ENCODE assay signal across 27 cellular contexts in the genomic region with DNA sequence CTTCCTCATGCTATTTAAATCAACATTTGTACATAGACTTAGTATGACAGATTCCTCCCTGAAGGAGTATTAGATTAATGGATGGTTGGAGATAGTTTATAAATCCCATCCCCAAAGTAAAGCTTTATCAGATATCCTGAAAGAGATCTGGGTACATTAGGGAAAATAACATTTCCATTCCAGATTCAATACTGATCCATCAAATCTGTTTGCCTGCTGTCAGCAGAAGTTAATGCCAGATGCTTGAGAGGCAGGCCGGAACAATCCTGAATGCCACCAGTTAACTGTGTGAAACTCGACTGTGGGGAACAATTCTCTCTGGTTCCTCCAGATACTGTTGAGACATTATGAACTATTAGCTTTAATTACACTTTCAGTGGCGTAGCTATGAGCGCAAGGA.
DNase-seq lines count a peak whose midpoint lies in the region; ATAC-seq, FAIRE-seq and TF ChIP-seq lines count a peak whose summit lies in the region.
"Had no signal": no experiment of that assay in that cellular context is flagged by ENCODE, and none has a peak within 500 bp of the region (broad histone marks: within the 10 kb centered on the region; RNA-seq: fewer than 3 reads in every experiment).

No MANE protein-coding gene starts in this region.

- no peak overlapping the region for H2BK120ac ChIP-seq in mesenchymal stem cell (ENCODE audit: low read depth, low read length)

- H3K27ac ChIP-seq in ACC112 (ENCODE audit: low read depth, low read length) (no peak overlapping the region), mesenchymal stem cell (ENCODE audit: low read length, poor library complexity, severe bottlenecking) (no peak overlapping the region), A673 (ENCODE audit: low read depth, low read length, poor library complexity, severe bottlenecking) (no peak overlapping the region), testis (no peak overlapping the region)
- H3K27ac ChIP-seq: GM23248, SJSA1 had no signal

- peak overlapping the region; percentile 36 for H3K9ac ChIP-seq in mesenchymal stem cell (ENCODE audit: low read length)
- H3K9ac ChIP-seq: GM23248 had no signal

- TF ChIP-seq CTCF in D721Med (IDR thresholded peaks at IDR 0.05; ENCODE audit: insufficient read depth, missing control alignments) (no peak), A673 (conservative IDR thresholded peaks at IDR 0.05; ENCODE audit: low read depth, low read length) (no peak), testis (IDR thresholded peaks at IDR 0.05) (no peak)

- ATAC-seq in SK-N-SH treated with all-trans-retinoic acid at 6 μM for 48 hours = peak; percentile 31; the same call in 1 of the 3 replicates
- ATAC-seq in GM19452 (IDR thresholded peaks at IDR 0.05; ENCODE audit: unreplicated experiment) = no peak
- no peak for ATAC-seq in GM18870 (IDR thresholded peaks at IDR 0.05; ENCODE audit: unreplicated experiment)
- ATAC-seq: HepG2, K562 had no signal

- no peak overlapping the region for H2BK5ac ChIP-seq in mesenchymal stem cell (ENCODE audit: low read depth, low read length, poor library complexity, severe bottlenecking)

- no peak overlapping the region for H3K4me2 ChIP-seq in mesenchymal stem cell (ENCODE audit: low read length, poor library complexity, severe bottlenecking)

- DNase-seq in D721Med (ENCODE audit: insufficient read length, low spot score) (no peak), mesenchymal stem cell (no peak), A673 (ENCODE audit: low spot score) (no peak), testis (no peak)
- DNase-seq: CD8-positive, alpha-beta memory T cell; GM23248; HFFc6; Kasumi-1; NCI-H1092 treated with DMSO at 0.1 percent for 48 hours; NCI-H1436; NCI-H187; NCI-H2081 treated with DMSO at 0.1 percent for 48 hours; NCI-H2171; NCI-H226; NCI-H510A; NCI-H748 treated with DMSO at 0.1 percent for 48 hours; Right ventricle myocardium superior; RPMI8226 had no signal

- no peaks in the 10 kb centered on the region for H3K79me2 ChIP-seq in ACC112 (ENCODE audit: control insufficient read depth, insufficient read depth, low read length, unreplicated experiment)

- H2AFZ ChIP-seq in ACC112 (ENCODE audit: low read length, unreplicated experiment) (peak overlapping the region; percentile 53), mesenchymal stem cell (ENCODE audit: low read depth, low read length) (no peak overlapping the region)
- H2AFZ ChIP-seq: GM23248 had no signal

- H4K8ac ChIP-seq in mesenchymal stem cell (ENCODE audit: low read length) = no peak overlapping the region

- CTCF ChIA-PET in A673 (lab: Charles Lee) = no interaction called here

- H3K36me3 ChIP-seq in ACC112 (ENCODE audit: insufficient read depth, low read length) = no peaks in the 10 kb centered on the region
- H3K36me3 ChIP-seq in mesenchymal stem cell (ENCODE audit: control insufficient read depth in 1 of 2, insufficient read depth in 2 of 2, low read depth in 1 of 2, low read length in 2 of 2) = no peaks in the 10 kb centered on the region
- no peaks in the 10 kb centered on the region for H3K36me3 ChIP-seq in A673 (ENCODE audit: insufficient read depth, low read length, poor library complexity, severe bottlenecking)
- no peaks in the 10 kb centered on the region for H3K36me3 ChIP-seq in testis (ENCODE audit: low read depth, missing control alignments)
- H3K36me3 ChIP-seq: HAP-1, SJSA1 had no signal

- WGBS in mesenchymal stem cell = 83% methylated on average over 4 of the region's 4 CpGs
- 75 to 80% methylated on average over 4 of the region's 4 CpGs for WGBS in testis, 2 donors

- H3K27me3 ChIP-seq in ACC112 (ENCODE audit: insufficient read depth, low read length) (no peaks in the 10 kb centered on the region), mesenchymal stem cell (ENCODE audit: control insufficient read depth in 1 of 2, insufficient read depth in 1 of 2, low read length in 2 of 2) (no peaks in the 10 kb centered on the region), A673 (replicated peaks; ENCODE audit: insufficient read depth, low read depth, low read length, poor library complexity) (no peaks in the 10 kb centered on the region), testis (no peaks in the 10 kb centered on the region)
- H3K27me3 ChIP-seq: SJSA1 had no signal

- H2BK12ac ChIP-seq in mesenchymal stem cell (ENCODE audit: low read length in 2 of 2) = no peak overlapping the region

- H3K23ac ChIP-seq in mesenchymal stem cell (ENCODE audit: low read length in 2 of 2) = no peak overlapping the region

- H2BK15ac ChIP-seq in mesenchymal stem cell (ENCODE audit: low read depth, poor library complexity, severe bottlenecking) = no peak overlapping the region

- intact Hi-C loops in A673 (cut with micrococcal nuclease; ENCODE audit: unreplicated experiment) = loop anchor here (5.0 kb wide), 1 partner anchor 1105 kb away; no protein-coding TSS in a partner anchor
- intact Hi-C loops in testis (cut with DNase I; ENCODE audit: low total_unique reads) = no loop called here

- H4K91ac ChIP-seq in mesenchymal stem cell (ENCODE audit: low read length) = no peak overlapping the region

- no peaks in the 10 kb centered on the region for H3K9me3 ChIP-seq in mesenchymal stem cell (ENCODE audit: control insufficient read depth, low read length)
- H3K9me3 ChIP-seq in A673 (ENCODE audit: low read depth, low read length, poor library complexity, severe bottlenecking) = no peaks in the 10 kb centered on the region
- H3K9me3 ChIP-seq in testis = no peaks in the 10 kb centered on the region
- H3K9me3 ChIP-seq: HAP-1 had no signal

- H3K14ac ChIP-seq in mesenchymal stem cell (ENCODE audit: low read length in 2 of 2) = no peak overlapping the region

- no peak overlapping the region for H3K4me3 ChIP-seq in ACC112 (ENCODE audit: low read depth, low read length)
- H3K4me3 ChIP-seq in mesenchymal stem cell (ENCODE audit: insufficient read depth in 1 of 2, low read depth in 1 of 2, low read length in 2 of 2) = no peak overlapping the region
- H3K4me3 ChIP-seq in A673 (ENCODE audit: low read depth, low read length, poor library complexity, severe bottlenecking) = no peak overlapping the region
- H3K4me3 ChIP-seq in testis = no peak overlapping the region
- H3K4me3 ChIP-seq: GM23248, HAP-1, K562, SJSA1 had no signal

- H3K79me1 ChIP-seq in mesenchymal stem cell (replicated peaks; ENCODE audit: low read length, poor library complexity, severe bottlenecking) = no peaks in the 10 kb centered on the region

- no TSS peak for BruUV-seq in A673 (replicated peaks; lab: Mats Ljungman, UMichigan)

- POLR2A ChIA-PET in A673 (lab: Charles Lee; ENCODE audit: low non-redundant PET) = no interaction called here

- H3K4me1 ChIP-seq in ACC112 (ENCODE audit: control insufficient read depth, insufficient read depth, low read length, unreplicated experiment) (no peaks in the 10 kb centered on the region), mesenchymal stem cell (ENCODE audit: control insufficient read depth, insufficient read depth, low read depth, low read length) (no peaks in the 10 kb centered on the region), A673 (ENCODE audit: insufficient read depth, low read length, poor library complexity, severe bottlenecking) (no peaks in the 10 kb centered on the region), testis (no peaks in the 10 kb centered on the region)
- H3K4me1 ChIP-seq: HAP-1, SJSA1 had no signal

- no peak for TF ChIP-seq POLR2A in testis (IDR thresholded peaks at IDR 0.05)

- no peak overlapping the region for H2AK5ac ChIP-seq in mesenchymal stem cell (ENCODE audit: low read length, severe bottlenecking)

- H3K18ac ChIP-seq in mesenchymal stem cell (ENCODE audit: low read depth in 1 of 2, low read length in 2 of 2) = no peak overlapping the region

- FAIRE-seq in D721Med (lab: Jason Lieb, UNC) = peak; percentile 77
- FAIRE-seq: A204.1, HepG2, K562 had no signal

- no peak overlapping the region for H3K4ac ChIP-seq in mesenchymal stem cell (ENCODE audit: low read depth in 1 of 2, low read length in 2 of 2)

TF ChIP-seq in SK-N-SH treated with all-trans-retinoic acid at 6 μM for 48 hours, 23 proteins besides CTCF, POLR2A, EP300 and RAD21 (continues in another document):
- TF ChIP-seq, protein P1, sequence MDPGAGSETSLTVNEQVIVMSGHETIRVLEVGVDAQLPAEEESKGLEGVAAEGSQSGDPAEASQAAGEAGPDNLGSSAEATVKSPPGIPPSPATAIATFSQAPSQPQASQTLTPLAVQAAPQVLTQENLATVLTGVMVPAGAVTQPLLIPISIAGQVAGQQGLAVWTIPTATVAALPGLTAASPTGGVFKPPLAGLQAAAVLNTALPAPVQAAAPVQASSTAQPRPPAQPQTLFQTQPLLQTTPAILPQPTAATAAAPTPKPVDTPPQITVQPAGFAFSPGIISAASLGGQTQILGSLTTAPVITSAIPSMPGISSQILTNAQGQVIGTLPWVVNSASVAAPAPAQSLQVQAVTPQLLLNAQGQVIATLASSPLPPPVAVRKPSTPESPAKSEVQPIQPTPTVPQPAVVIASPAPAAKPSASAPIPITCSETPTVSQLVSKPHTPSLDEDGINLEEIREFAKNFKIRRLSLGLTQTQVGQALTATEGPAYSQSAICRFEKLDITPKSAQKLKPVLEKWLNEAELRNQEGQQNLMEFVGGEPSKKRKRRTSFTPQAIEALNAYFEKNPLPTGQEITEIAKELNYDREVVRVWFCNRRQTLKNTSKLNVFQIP (CRISPR knock-in tag; IDR thresholded peaks at IDR 0.05; ENCODE audit: borderline replicate concordance, low read depth) = no peak
- TF ChIP-seq, protein P2, sequence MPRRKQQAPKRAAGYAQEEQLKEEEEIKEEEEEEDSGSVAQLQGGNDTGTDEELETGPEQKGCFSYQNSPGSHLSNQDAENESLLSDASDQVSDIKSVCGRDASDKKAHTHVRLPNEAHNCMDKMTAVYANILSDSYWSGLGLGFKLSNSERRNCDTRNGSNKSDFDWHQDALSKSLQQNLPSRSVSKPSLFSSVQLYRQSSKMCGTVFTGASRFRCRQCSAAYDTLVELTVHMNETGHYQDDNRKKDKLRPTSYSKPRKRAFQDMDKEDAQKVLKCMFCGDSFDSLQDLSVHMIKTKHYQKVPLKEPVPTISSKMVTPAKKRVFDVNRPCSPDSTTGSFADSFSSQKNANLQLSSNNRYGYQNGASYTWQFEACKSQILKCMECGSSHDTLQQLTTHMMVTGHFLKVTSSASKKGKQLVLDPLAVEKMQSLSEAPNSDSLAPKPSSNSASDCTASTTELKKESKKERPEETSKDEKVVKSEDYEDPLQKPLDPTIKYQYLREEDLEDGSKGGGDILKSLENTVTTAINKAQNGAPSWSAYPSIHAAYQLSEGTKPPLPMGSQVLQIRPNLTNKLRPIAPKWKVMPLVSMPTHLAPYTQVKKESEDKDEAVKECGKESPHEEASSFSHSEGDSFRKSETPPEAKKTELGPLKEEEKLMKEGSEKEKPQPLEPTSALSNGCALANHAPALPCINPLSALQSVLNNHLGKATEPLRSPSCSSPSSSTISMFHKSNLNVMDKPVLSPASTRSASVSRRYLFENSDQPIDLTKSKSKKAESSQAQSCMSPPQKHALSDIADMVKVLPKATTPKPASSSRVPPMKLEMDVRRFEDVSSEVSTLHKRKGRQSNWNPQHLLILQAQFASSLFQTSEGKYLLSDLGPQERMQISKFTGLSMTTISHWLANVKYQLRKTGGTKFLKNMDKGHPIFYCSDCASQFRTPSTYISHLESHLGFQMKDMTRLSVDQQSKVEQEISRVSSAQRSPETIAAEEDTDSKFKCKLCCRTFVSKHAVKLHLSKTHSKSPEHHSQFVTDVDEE (CRISPR knock-in tag; IDR thresholded peaks at IDR 0.05) = peak; percentile 62; the same call in 1 of the 2 replicates
